ENCODE assay signal across 1 cellular context in the genomic region with DNA sequence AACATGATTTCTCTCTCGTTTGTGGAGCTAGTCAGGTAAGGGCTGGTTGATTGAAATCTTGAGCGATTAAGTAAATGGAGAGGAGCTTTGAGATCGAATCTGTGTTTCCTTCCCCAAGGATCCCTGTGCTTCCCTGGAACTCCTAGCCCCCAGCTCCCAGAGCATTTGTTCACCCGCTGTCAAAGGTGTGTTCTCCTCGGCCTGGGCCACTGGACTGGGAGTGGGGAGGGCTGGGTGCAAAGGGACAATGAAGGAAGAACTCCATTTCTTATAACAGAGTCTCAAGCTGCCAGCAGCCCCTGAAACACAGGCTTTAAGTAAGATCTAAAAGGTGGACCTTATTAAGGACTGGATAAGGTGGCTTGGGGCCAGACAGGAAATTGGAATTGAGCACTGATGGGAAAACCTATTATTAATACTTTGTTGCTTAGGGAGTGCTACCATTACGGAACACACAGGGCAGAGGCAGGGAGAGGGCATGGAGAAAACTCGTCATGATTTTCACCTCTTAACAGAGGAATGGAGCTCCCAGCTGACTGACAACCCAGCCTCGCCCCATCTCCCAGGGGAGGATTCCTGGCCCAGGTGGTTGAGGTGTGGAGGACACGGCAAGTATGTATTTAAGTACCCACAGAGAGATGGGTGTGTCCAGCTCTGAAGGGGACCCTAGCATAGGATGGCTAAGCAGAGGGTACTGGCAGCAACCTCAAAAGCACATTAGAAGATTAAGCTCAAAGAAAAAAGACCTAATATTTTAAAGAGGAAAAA.
TF ChIP-seq lines count a peak whose summit lies in the region.

No MANE protein-coding gene starts in this region.

TF ChIP-seq in H1, 55 proteins besides CTCF, POLR2A, EP300 and RAD21 (continued from another document):
- TF ChIP-seq E2F6 (IDR thresholded peaks at IDR 0.05) (no peak), GABPA (IDR thresholded peaks at IDR 0.05; ENCODE audit: borderline replicate concordance, insufficient read depth, low read length) (no peak)
